16 cellular contexts compared by ENCODE assay signal in genomic region chr6:127784468-127784867, GRCh38.
"Had no signal": no experiment of that assay in that cellular context is flagged by ENCODE, and none has a peak within 500 bp of the region (broad histone marks: within the 10 kb centered on the region; RNA-seq: fewer than 3 reads in every experiment).

No MANE protein-coding gene starts in this region.

- H3K27ac ChIP-seq: adrenal gland, gastrocnemius medialis, heart left ventricle, right atrium auricular region, thoracic aorta, upper lobe of right lung, VCaP had no signal

- H3K4me3 Mint-ChIP-seq: activated CD4-positive, alpha-beta T cell treated with anti-CD3 and anti-CD28 coated beads, Interleukin-2, amount 10 ng/mL, durations not matched to agents 7 days and 5 days; nephron progenitor cell had no signal

- H3K27me3 ChIP-seq: adrenal gland, gastrocnemius medialis, right atrium auricular region, upper lobe of right lung had no signal

- ATAC-seq: gastrocnemius medialis, heart left ventricle, upper lobe of right lung had no signal

- H3K27me3 Mint-ChIP-seq: activated CD4-positive, alpha-beta T cell treated with anti-CD3 and anti-CD28 coated beads, Interleukin-2, amount 10 ng/mL, durations not matched to agents 7 days and 5 days had no signal

- H3K4me1 ChIP-seq: adrenal gland, gastrocnemius medialis, heart left ventricle, right atrium auricular region, upper lobe of right lung had no signal

- H3K27ac Mint-ChIP-seq: activated CD4-positive, alpha-beta T cell treated with anti-CD3 and anti-CD28 coated beads, Interleukin-2, amount 10 ng/mL, durations not matched to agents 7 days and 5 days; nephron progenitor cell; progenitor cell of endocrine pancreas had no signal

- H3K4me2 ChIP-seq: SK-N-SH had no signal

- H3K9me3 ChIP-seq: adrenal gland, gastrocnemius medialis, right atrium auricular region, SK-N-SH, thoracic aorta, upper lobe of right lung had no signal

- H3K4me1 Mint-ChIP-seq: nephron progenitor cell had no signal

- DNase-seq: activated CD4-positive, alpha-beta T cell treated with anti-CD3 and anti-CD28 coated beads, Interleukin-2, amount 10 ng/mL, durations not matched to agents 7 days and 5 days; activated effector memory CD4-positive, alpha-beta T cell treated with anti-CD3 and anti-CD28 coated beads, Interleukin-2, amount 50 U/mL, for 16 hours; adrenal gland; dorsolateral prefrontal cortex; erythroblast; gastrocnemius medialis; heart left ventricle; nephron progenitor cell; occipital lobe; Right ventricle myocardium superior; SK-N-SH; upper lobe of right lung had no signal

- H3K9ac ChIP-seq: SK-N-SH had no signal
